ENCODE assay signal across 28 cellular contexts in genomic region chr1:59165353-59165752, GRCh38.
"Had no signal": no experiment of that assay in that cellular context is flagged by ENCODE, and none has a peak within 500 bp of the region (broad histone marks: within the 10 kb centered on the region; RNA-seq: fewer than 3 reads in every experiment).

No MANE protein-coding gene starts in this region.

- H3K27ac ChIP-seq: WERI-Rb-1 had no signal

- H3K27ac Mint-ChIP-seq: activated CD8-positive, alpha-beta T cell treated with anti-CD3 and anti-CD28 coated beads for 36 hours; activated naive CD4-positive, alpha-beta T cell treated with anti-CD3 and anti-CD28 coated beads, Interleukin-2, amount 50 U/mL, for 72 hours; activated naive CD8-positive, alpha-beta T cell treated with anti-CD3 and anti-CD28 coated beads, Interleukin-2, amount 50 U/mL, for 24 hours; activated T-cell treated with anti-CD3 and anti-CD28 coated beads, Interleukin-2, amount 50 U/mL, for 72 hours; activated T-helper 2 cell treated with anti-CD3 and anti-CD28 coated beads, Interferon-gamma antibody, Interleukin-2, Interleukin-4, amounts not matched to agents 10 μg/mL and 5 μg/mL and 100 μg/mL, durations not matched to agents 14 hours and 24 hours and 36 hours; T-cell had no signal

- H3K36me3 Mint-ChIP-seq: activated naive CD4-positive, alpha-beta T cell treated with anti-CD3 and anti-CD28 coated beads, Interleukin-2, amount 50 U/mL, for 72 hours; brain; T-cell had no signal

- DNase-seq: activated CD4-positive, alpha-beta T cell treated with anti-CD3 and anti-CD28 coated beads for 4 hours; activated CD8-positive, alpha-beta memory T cell treated with anti-CD3 and anti-CD28 coated beads, Interleukin-2, amount 50 U/mL, for 4 hours; activated CD8-positive, alpha-beta T cell treated with anti-CD3 and anti-CD28 coated beads for 36 hours; activated gamma-delta T cell treated with Interleukin-2 at 50 U/mL for 16 hours; activated naive CD8-positive, alpha-beta T cell treated with anti-CD3 and anti-CD28 coated beads, Interleukin-2, amount 50 U/mL, for 24 hours; activated T-cell treated with anti-CD3 and anti-CD28 coated beads, Interleukin-2, amount 50 U/mL, for 72 hours; amniotic stem cell; IMR-90; Kasumi-1; KBM-7; NCI-H1092 treated with DMSO at 0.1 percent for 48 hours; NCI-H1417 treated with DMSO at 0.1 percent for 48 hours; NCI-H1694; NCI-H2029; NCI-H2107; NCI-H2171 treated with DMSO at 0.1 percent for 48 hours; NCI-H226; NCI-H526; NCI-H82; SHP77; T-cell; T-helper 2 cell; T1000; WERI-Rb-1 had no signal

- H3K4me1 Mint-ChIP-seq: activated naive CD8-positive, alpha-beta T cell treated with anti-CD3 and anti-CD28 coated beads, Interleukin-2, amount 50 U/mL, for 24 hours; central memory CD8-positive, alpha-beta T cell; T-cell had no signal

- H3K4me3 Mint-ChIP-seq: activated CD8-positive, alpha-beta T cell treated with anti-CD3 and anti-CD28 coated beads for 36 hours; activated naive CD8-positive, alpha-beta T cell treated with anti-CD3 and anti-CD28 coated beads, Interleukin-2, amount 50 U/mL, for 24 hours; activated T-cell treated with anti-CD3 and anti-CD28 coated beads, Interleukin-2, amount 50 U/mL, for 72 hours; brain; central memory CD8-positive, alpha-beta T cell; T-cell had no signal

- H3K27me3 Mint-ChIP-seq: activated CD8-positive, alpha-beta T cell treated with anti-CD3 and anti-CD28 coated beads for 36 hours; brain had no signal

- H3K9me3 Mint-ChIP-seq: activated naive CD4-positive, alpha-beta T cell treated with anti-CD3 and anti-CD28 coated beads, Interleukin-2, amount 50 U/mL, for 72 hours; activated naive CD8-positive, alpha-beta T cell treated with anti-CD3 and anti-CD28 coated beads, Interleukin-2, amount 50 U/mL, for 24 hours; activated T-cell treated with anti-CD3 and anti-CD28 coated beads, Interleukin-2, amount 50 U/mL, for 72 hours; central memory CD8-positive, alpha-beta T cell; T-cell had no signal

- H3K36me3 ChIP-seq: WERI-Rb-1 had no signal
